In the genomic region with DNA sequence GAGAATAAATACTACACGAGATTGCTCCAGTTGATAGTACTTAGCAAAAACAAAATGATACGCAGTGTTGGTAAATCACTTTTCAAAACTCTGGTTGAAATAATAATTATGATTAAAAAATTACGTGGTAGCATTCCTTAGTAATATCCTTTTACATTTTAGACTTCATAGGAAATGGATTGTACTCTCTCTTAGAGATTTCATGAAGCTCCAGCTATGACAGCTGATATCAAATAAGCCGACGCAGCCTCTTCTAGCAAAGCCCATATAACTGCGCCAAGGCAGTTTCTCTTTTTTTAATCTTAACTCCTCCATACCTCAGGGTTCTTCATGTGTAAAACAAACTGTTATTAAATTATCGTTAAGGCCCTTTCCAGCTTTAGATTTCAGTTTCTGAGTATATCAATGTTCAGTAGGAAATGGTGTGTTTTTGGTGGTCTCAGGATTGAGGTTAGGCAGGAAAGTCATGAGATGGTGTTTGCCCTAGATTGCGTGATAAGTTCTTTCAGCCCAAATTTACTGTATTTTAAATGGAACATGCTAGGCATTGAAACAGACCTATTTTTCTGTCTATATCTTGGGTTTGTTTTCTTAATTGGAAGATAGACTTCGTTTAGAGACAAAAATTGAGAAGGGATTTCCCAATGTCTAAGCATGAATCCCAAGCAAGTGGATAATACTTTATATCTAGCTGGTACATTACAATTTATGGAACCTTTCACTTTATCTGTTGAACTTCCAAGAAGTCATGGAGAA, we compare ENCODE assay signal across 8 cellular contexts. TPM values are rescaled to one million over a fixed set of nuclear protein-coding genes. Genes with fewer than 3 reads are reported as not detected.
DNase-seq lines count a peak whose midpoint lies in the region; ATAC-seq and TF ChIP-seq lines count a peak whose summit lies in the region.

No MANE protein-coding gene starts in this region.

- ATAC-seq in natural killer cell = no peak

- peak overlapping the region; percentile 83 to 86 for H3K9ac ChIP-seq in colonic mucosa (ENCODE audit: low read depth in 2 of 2, low read length in 2 of 2)

- H3K27ac Mint-ChIP-seq in natural killer cell = peak overlapping the region; percentile 81 to 85

- H3K27me3 Mint-ChIP-seq in natural killer cell (ENCODE audit: low read depth in 2 of 2) = peaks cover 0 to 4% of the 10 kb centered on the region in 2 donors

- H3K27me3 ChIP-seq in BE2C = no peaks in the 10 kb centered on the region
- H3K27me3 ChIP-seq in colonic mucosa = no peaks in the 10 kb centered on the region

- H3K27ac ChIP-seq in KOPT-K1 (ENCODE audit: low read depth, low read length, poor library complexity, severe bottlenecking) (peak overlapping the region; percentile 73), colonic mucosa (peak overlapping the region; percentile 81)

- H3K9me3 Mint-ChIP-seq in natural killer cell = no peaks in the 10 kb centered on the region

- H3K36me3 ChIP-seq in BE2C (peaks cover 5% of the 10 kb centered on the region), KOPT-K1 (ENCODE audit: insufficient read depth, low read length) (peaks cover 22% of the 10 kb centered on the region), colonic mucosa (no peaks in the 10 kb centered on the region)

- peaks cover 10 to 19% of the 10 kb centered on the region in 2 donors for H3K4me1 Mint-ChIP-seq in natural killer cell

- no peak for DNase-seq in BE2C
- DNase-seq in colonic mucosa = no peak
- no peak for DNase-seq in natural killer cell
- DNase-seq in NCI-H1694 treated with DMSO at 0.1 percent for 48 hours (lab: John Stamatoyannopoulos, UW) = no peak
- DNase-seq in GM20000 (ENCODE audit: low spot score) = no peak
- DNase-seq in NCI-H1417 treated with DMSO at 0.1 percent for 48 hours (lab: John Stamatoyannopoulos, UW) = no peak
- DNase-seq in GM19240 (ENCODE audit: insufficient read length, low spot score) = no peak

- H3K4me1 ChIP-seq in BE2C = peaks cover 14% of the 10 kb centered on the region
- no peaks in the 10 kb centered on the region for H3K4me1 ChIP-seq in colonic mucosa

- no peaks in the 10 kb centered on the region for H3K36me3 Mint-ChIP-seq in natural killer cell

- intact Hi-C loops in colonic mucosa (cut with DNase I) = no loop called here
- intact Hi-C loops in natural killer cell (cut with micrococcal nuclease) = no loop called here

- H3K4me3 ChIP-seq in BE2C (ENCODE audit: low read depth, low read length) (peak overlapping the region; percentile 97), colonic mucosa (peak overlapping the region; percentile 85)

- no peak for TF ChIP-seq CTCF in BE2C (IDR thresholded peaks at IDR 0.05; ENCODE audit: low read depth, low read length)
- TF ChIP-seq CTCF in colonic mucosa (IDR thresholded peaks at IDR 0.05) = no peak
- TF ChIP-seq CTCF in natural killer cell (IDR thresholded peaks at IDR 0.05) = no peak
- TF ChIP-seq CTCF in GM20000 (IDR thresholded peaks at IDR 0.05; ENCODE audit: extremely low read depth, missing control alignments) = no peak

- peak overlapping the region; percentile 94 for H3K4me3 Mint-ChIP-seq in natural killer cell

- H3K9me3 ChIP-seq in BE2C (no peaks in the 10 kb centered on the region), KOPT-K1 (ENCODE audit: insufficient read depth, low read length, poor library complexity, severe bottlenecking) (no peaks in the 10 kb centered on the region), colonic mucosa (no peaks in the 10 kb centered on the region)

RNA-seq across cellular contexts. Expression of a gene that starts 0.9 kb away (rescaled TPM):
- polyA plus RNA-seq in BE2C (2012; ENCODE audit: insufficient read depth, insufficient read length, low read depth) = 43.4 TPM
- 10 to 100 TPM in 1 of 2 donors, 1 to 10 TPM in 1; 7.0 to 44.8 TPM for total RNA-seq in colonic mucosa
- 10 to 100 TPM; 22.5 to 30.3 (median 25.7) TPM for total RNA-seq in natural killer cell
